14 cellular contexts compared by ENCODE assay signal in genomic region chr5:142322403-142322746, GRCh38. TPM values are rescaled to one million over a fixed set of nuclear protein-coding genes. Genes with fewer than 3 reads are reported as not detected.
DNase-seq lines count a peak whose midpoint lies in the region; ATAC-seq and TF ChIP-seq lines count a peak whose summit lies in the region.
"Had no signal": no experiment of that assay in that cellular context is flagged by ENCODE, and none has a peak within 500 bp of the region (broad histone marks: within the 10 kb centered on the region; RNA-seq: fewer than 3 reads in every experiment).

No MANE protein-coding gene starts in this region.

- peak overlapping the region in 9 of 11 experiments; percentile 85 to 95 (median 90); a peak in 18 of 22 replicates for H3K27ac ChIP-seq in BLaER1 treated with 17β-estradiol and CSF1 and Interleukin-3, amounts not matched to agents 10 nM and 100 nM
- H3K27ac ChIP-seq in right atrium auricular region (peak overlapping the region; percentile 85 to 89), psoas muscle (peak overlapping the region; percentile 77)

- no peak overlapping the region for H3K27ac Mint-ChIP-seq in activated T-helper 1 cell treated with anti-CD3 and anti-CD28 coated beads, Interleukin-12 subunit alpha, Interleukin-12 subunit beta, Interleukin-2, Interleukin-4 antibody, amounts not matched to agents 30 ng/mL and 10 ng/mL and 1 ng/mL, durations not matched to agents 14 hours and 24 hours and 36 hours
- H3K27ac Mint-ChIP-seq: activated naive CD8-positive, alpha-beta T cell treated with anti-CD3 and anti-CD28 coated beads for 36 hours; natural killer cell treated with Interleukin-12 subunit alpha and Interleukin-12 subunit beta and Interleukin-15 and Interleukin-18, amount 100 ng/mL, for 72 hours had no signal

- peak overlapping the region in 9 of 10 experiments; percentile 67 to 98 (median 90); a peak in 18 of 20 replicates for H3K4me3 ChIP-seq in BLaER1 treated with 17β-estradiol and CSF1 and Interleukin-3, amounts not matched to agents 10 nM and 100 nM
- H3K4me3 ChIP-seq in right atrium auricular region = peak overlapping the region; percentile 72 to 79
- H3K4me3 ChIP-seq in psoas muscle = peak overlapping the region; percentile 73

- TF ChIP-seq CTCF in right atrium auricular region (IDR thresholded peaks at IDR 0.05) (no peak), psoas muscle (IDR thresholded peaks at IDR 0.05) (no peak)

- H3K9me3 ChIP-seq in BLaER1 treated with 17β-estradiol and CSF1 and Interleukin-3, amounts not matched to agents 10 nM and 100 nM (replicated peaks in 1 of 11) = no peaks in the 10 kb centered on the region
- H3K9me3 ChIP-seq in right atrium auricular region (no peaks in the 10 kb centered on the region), psoas muscle (no peaks in the 10 kb centered on the region)

- peaks cover 0 to 30% (median 10%) of the 10 kb centered on the region in 11 experiments; a peak in 13 of 22 replicates for H3K36me3 ChIP-seq in BLaER1 treated with 17β-estradiol and CSF1 and Interleukin-3, amounts not matched to agents 10 nM and 100 nM
- H3K36me3 ChIP-seq in right atrium auricular region = no peaks in the 10 kb centered on the region
- no peaks in the 10 kb centered on the region for H3K36me3 ChIP-seq in psoas muscle (ENCODE audit: insufficient read depth in 1 of 2, low read depth in 1 of 2)

- H3K4me1 ChIP-seq in BLaER1 treated with 17β-estradiol and CSF1 and Interleukin-3, amounts not matched to agents 10 nM and 100 nM = peaks cover 74 to 91% (median 79%) of the 10 kb centered on the region in 10 experiments
- H3K4me1 ChIP-seq in right atrium auricular region (peaks cover 0 to 81% of the 10 kb centered on the region in 2 donors), psoas muscle (peaks cover 23% of the 10 kb centered on the region)

- H3K36me3 Mint-ChIP-seq in activated T-helper 1 cell treated with anti-CD3 and anti-CD28 coated beads, Interleukin-12 subunit alpha, Interleukin-12 subunit beta, Interleukin-2, Interleukin-4 antibody, amounts not matched to agents 30 ng/mL and 10 ng/mL and 1 ng/mL, durations not matched to agents 14 hours and 24 hours and 36 hours (ENCODE audit: low read depth) = no peaks in the 10 kb centered on the region
- H3K36me3 Mint-ChIP-seq: activated naive CD8-positive, alpha-beta T cell treated with anti-CD3 and anti-CD28 coated beads for 36 hours; natural killer cell treated with Interleukin-12 subunit alpha and Interleukin-12 subunit beta and Interleukin-15 and Interleukin-18, amount 100 ng/mL, for 72 hours had no signal

- H3K9me3 Mint-ChIP-seq in activated T-helper 1 cell treated with anti-CD3 and anti-CD28 coated beads, Interleukin-12 subunit alpha, Interleukin-12 subunit beta, Interleukin-2, Interleukin-4 antibody, amounts not matched to agents 30 ng/mL and 10 ng/mL and 1 ng/mL, durations not matched to agents 14 hours and 24 hours and 36 hours = no peaks in the 10 kb centered on the region
- H3K9me3 Mint-ChIP-seq: activated naive CD8-positive, alpha-beta T cell treated with anti-CD3 and anti-CD28 coated beads for 36 hours; CD8-positive, alpha-beta memory T cell; natural killer cell treated with Interleukin-12 subunit alpha and Interleukin-12 subunit beta and Interleukin-15 and Interleukin-18, amount 100 ng/mL, for 72 hours had no signal

- peaks cover 0 to 74% (median 61%) of the 10 kb centered on the region in 11 experiments; a peak in 20 of 22 replicates for H4K20me1 ChIP-seq in BLaER1 treated with 17β-estradiol and CSF1 and Interleukin-3, amounts not matched to agents 10 nM and 100 nM

- peak overlapping the region; percentile 86 to 99 (median 97) for H3K4me2 ChIP-seq in BLaER1 treated with 17β-estradiol and CSF1 and Interleukin-3, amounts not matched to agents 10 nM and 100 nM

- H3K27me3 Mint-ChIP-seq in activated T-helper 1 cell treated with anti-CD3 and anti-CD28 coated beads, Interleukin-12 subunit alpha, Interleukin-12 subunit beta, Interleukin-2, Interleukin-4 antibody, amounts not matched to agents 30 ng/mL and 10 ng/mL and 1 ng/mL, durations not matched to agents 14 hours and 24 hours and 36 hours (ENCODE audit: insufficient read depth) = peaks cover 36% of the 10 kb centered on the region

- WGBS in psoas muscle, 3 donors = 66 to 78% (median 74%) methylated on average over 5 of the region's 5 CpGs

- DNase-seq in activated T-helper 1 cell treated with anti-CD3 and anti-CD28 coated beads, Interleukin-12 subunit alpha, Interleukin-12 subunit beta, Interleukin-2, Interleukin-4 antibody, amounts not matched to agents 30 ng/mL and 10 ng/mL and 1 ng/mL, durations not matched to agents 14 hours and 24 hours and 36 hours (ENCODE audit: low spot score) = no peak
- no peak for DNase-seq in right atrium auricular region (ENCODE audit: low spot score)
- no peak for DNase-seq in psoas muscle
- no peak for DNase-seq in SIG-M5 (lab: John Stamatoyannopoulos, UW)
- no peak for DNase-seq in DMS114 treated with DMSO at 0.1 percent for 48 hours (lab: John Stamatoyannopoulos, UW; ENCODE audit: unreplicated experiment)
- no peak for DNase-seq in activated CD4-positive, alpha-beta T cell treated with anti-CD3 and anti-CD28 coated beads for 1 hour
- DNase-seq: activated naive CD8-positive, alpha-beta T cell treated with anti-CD3 and anti-CD28 coated beads for 36 hours; CD8-positive, alpha-beta memory T cell; NCI-H1105 treated with DMSO at 0.1 percent for 48 hours had no signal

- H3K9ac ChIP-seq in BLaER1 treated with 17β-estradiol and CSF1 and Interleukin-3, amounts not matched to agents 10 nM and 100 nM = peak overlapping the region in 10 of 11 experiments; percentile 80 to 97 (median 90); a peak in 19 of 22 replicates

- intact Hi-C loops in activated T-helper 1 cell treated with anti-CD3 and anti-CD28 coated beads, Interleukin-12 subunit alpha, Interleukin-12 subunit beta, Interleukin-2, Interleukin-4 antibody, amounts not matched to agents 30 ng/mL and 10 ng/mL and 1 ng/mL, durations not matched to agents 14 hours and 24 hours and 36 hours (cut with micrococcal nuclease) = loop anchor here (5.0 to 10.0 kb wide), 3 partner anchors 110 to 308 kb away; partner anchors contain the start of gene GNPDA1
- intact Hi-C loops in psoas muscle (cut with DNase I) = loop anchor here in 1 of 2 donors (5.0 to 10.0 kb wide), 2 partner anchors 168 to 225 kb away; no protein-coding TSS in a partner anchor

- ATAC-seq in psoas muscle = no peak
- no peak for ATAC-seq in HG02763 (IDR thresholded peaks at IDR 0.05; ENCODE audit: unreplicated experiment)
- ATAC-seq: esophagus mucosa; GM12878; natural killer cell treated with Interleukin-12 subunit alpha and Interleukin-12 subunit beta and Interleukin-15 and Interleukin-18, amount 100 ng/mL, for 72 hours had no signal

- H3K27me3 ChIP-seq in BLaER1 treated with 17β-estradiol and CSF1 and Interleukin-3, amounts not matched to agents 10 nM and 100 nM = peaks cover 0 to 18% (median 5%) of the 10 kb centered on the region in 11 experiments; a peak in 10 of 22 replicates
- H3K27me3 ChIP-seq in right atrium auricular region (no peaks in the 10 kb centered on the region), psoas muscle (ENCODE audit: insufficient read depth in 3 of 3, low read length in 2 of 3) (peaks cover 0 to 68% (median 10%) of the 10 kb centered on the region in 3 donors)

- peaks cover 55% of the 10 kb centered on the region for H3K4me1 Mint-ChIP-seq in activated T-helper 1 cell treated with anti-CD3 and anti-CD28 coated beads, Interleukin-12 subunit alpha, Interleukin-12 subunit beta, Interleukin-2, Interleukin-4 antibody, amounts not matched to agents 30 ng/mL and 10 ng/mL and 1 ng/mL, durations not matched to agents 14 hours and 24 hours and 36 hours (ENCODE audit: low read depth)

- H3K4me3 Mint-ChIP-seq in activated T-helper 1 cell treated with anti-CD3 and anti-CD28 coated beads, Interleukin-12 subunit alpha, Interleukin-12 subunit beta, Interleukin-2, Interleukin-4 antibody, amounts not matched to agents 30 ng/mL and 10 ng/mL and 1 ng/mL, durations not matched to agents 14 hours and 24 hours and 36 hours = peak overlapping the region; percentile 37
- H3K4me3 Mint-ChIP-seq: natural killer cell treated with Interleukin-12 subunit alpha and Interleukin-12 subunit beta and Interleukin-15 and Interleukin-18, amount 100 ng/mL, for 72 hours had no signal

RNA-seq across cellular contexts. Expression of gene SPRY4, which starts 2.4 kb away (rescaled TPM):
- total RNA-seq in activated T-helper 1 cell treated with anti-CD3 and anti-CD28 coated beads, Interleukin-12 subunit alpha, Interleukin-12 subunit beta, Interleukin-2, Interleukin-4 antibody, amounts not matched to agents 30 ng/mL and 10 ng/mL and 1 ng/mL, durations not matched to agents 14 hours and 24 hours and 36 hours = 1.7 and 2.4 TPM in 2 replicates
- 10 to 100 TPM; 19.9 to 33.7 TPM for total RNA-seq in right atrium auricular region
- 1 to 10 TPM; 5.3 to 6.3 (median 5.9) TPM for total RNA-seq in psoas muscle
- 1 to 10 TPM; 1.0 to 8.0 (median 2.4) TPM for polyA plus RNA-seq in psoas muscle
- polyA plus RNA-seq: CD8-positive, alpha-beta memory T cell had no signal
